Comparison of ENCODE assay signal across 18 cellular contexts in genomic region chr12:14999421-15000047, GRCh38. TPM values are rescaled to one million over a fixed set of nuclear protein-coding genes. Genes with fewer than 3 reads are reported as not detected.
DNase-seq lines count a peak whose midpoint lies in the region; ATAC-seq, FAIRE-seq and TF ChIP-seq lines count a peak whose summit lies in the region.
"Had no signal": no experiment of that assay in that cellular context is flagged by ENCODE, and none has a peak within 500 bp of the region (broad histone marks: within the 10 kb centered on the region; RNA-seq: fewer than 3 reads in every experiment).

No MANE protein-coding gene starts in this region.

- H3K4me1 ChIP-seq in astrocyte (ENCODE audit: insufficient read depth, low read length) (no peaks in the 10 kb centered on the region), hepatocyte (ENCODE audit: insufficient read depth) (peaks cover 23% of the 10 kb centered on the region)

- no peak overlapping the region for H2AFZ ChIP-seq in astrocyte (ENCODE audit: low read depth, low read length)
- no peak overlapping the region for H2AFZ ChIP-seq in hepatocyte

- TF ChIP-seq CTCF in astrocyte (IDR thresholded peaks at IDR 0.05; ENCODE audit: insufficient read depth, low read depth, low read length) (no peak), hepatocyte (IDR thresholded peaks at IDR 0.05; ENCODE audit: poor library complexity) (no peak)

- no peak for ATAC-seq in activated naive CD8-positive, alpha-beta T cell treated with anti-CD3 and anti-CD28 coated beads, Interleukin-2, amount 50 U/mL, for 24 hours
- ATAC-seq: GM12878, WTC11 had no signal

- H3K27me3 ChIP-seq in astrocyte (ENCODE audit: insufficient read depth, low read length) (no peaks in the 10 kb centered on the region), hepatocyte (no peaks in the 10 kb centered on the region)
- H3K27me3 ChIP-seq: esophagus muscularis mucosa, thyroid gland had no signal

- no peaks in the 10 kb centered on the region for H3K36me3 Mint-ChIP-seq in astrocyte (ENCODE audit: low read depth, unreplicated experiment)
- no peaks in the 10 kb centered on the region for H3K36me3 Mint-ChIP-seq in activated naive CD8-positive, alpha-beta T cell treated with anti-CD3 and anti-CD28 coated beads, Interleukin-2, amount 50 U/mL, for 24 hours (ENCODE audit: low read depth)
- H3K36me3 Mint-ChIP-seq: WTC11 had no signal

- H3K9me3 Mint-ChIP-seq in astrocyte (ENCODE audit: unreplicated experiment), result no peaks in the 10 kb centered on the region
- H3K9me3 Mint-ChIP-seq in activated naive CD8-positive, alpha-beta T cell treated with anti-CD3 and anti-CD28 coated beads, Interleukin-2, amount 50 U/mL, for 24 hours, result no peaks in the 10 kb centered on the region
- H3K9me3 Mint-ChIP-seq: WTC11 had no signal

- H3K27ac ChIP-seq in astrocyte (ENCODE audit: low read depth, low read length), result no peak overlapping the region
- H3K27ac ChIP-seq in hepatocyte, result peak overlapping the region; percentile 69
- H3K27ac ChIP-seq: esophagus muscularis mucosa, thyroid gland had no signal

- FAIRE-seq in astrocyte (lab: Jason Lieb, UNC) (no peak), frontal cortex (lab: Jason Lieb, UNC) (no peak)
- FAIRE-seq: GM12878 had no signal

- no peak overlapping the region for H3K9ac ChIP-seq in astrocyte (ENCODE audit: low read length)

- H3K27me3 Mint-ChIP-seq in astrocyte (ENCODE audit: low read depth, unreplicated experiment), result no peaks in the 10 kb centered on the region
- H3K27me3 Mint-ChIP-seq in activated naive CD8-positive, alpha-beta T cell treated with anti-CD3 and anti-CD28 coated beads, Interleukin-2, amount 50 U/mL, for 24 hours, result peaks cover 8% of the 10 kb centered on the region

- peak; percentile 2 for DNase-seq in A172 (ENCODE audit: low spot score)
- DNase-seq in M059J (ENCODE audit: low read depth), result peak; percentile 42
- DNase-seq in astrocyte (ENCODE audit: low read depth), result peak; percentile 83
- no peak for DNase-seq in hepatocyte (ENCODE audit: low spot score)
- DNase-seq in activated CD8-positive, alpha-beta memory T cell treated with anti-CD3 and anti-CD28 coated beads, Interleukin-2, amount 50 U/mL, for 48 hours, result no peak
- DNase-seq in activated naive CD8-positive, alpha-beta T cell treated with anti-CD3 and anti-CD28 coated beads, Interleukin-2, amount 50 U/mL, for 24 hours, result no peak
- DNase-seq in stimulated activated CD4-positive, alpha-beta T cell treated with anti-CD3 and anti-CD28 coated beads, Interleukin-12 subunit alpha, Interleukin-12 subunit beta, amount 100 ng/mL, for 4 hours, result no peak
- no peak for DNase-seq in frontal cortex (ENCODE audit: low spot score in 2 of 2)
- DNase-seq: activated naive CD4-positive, alpha-beta T cell treated with anti-CD3 and anti-CD28 coated beads, Interleukin-2, amount 50 U/mL, for 16 hours; DND-41; NCI-H2029; NK-92 treated with Interleukin-12 subunit alpha and Interleukin-12 subunit beta, amount 100 ng/mL, for 24 hours; thyroid gland had no signal

- H4K20me1 ChIP-seq in astrocyte (ENCODE audit: insufficient read depth, low read length) (no peaks in the 10 kb centered on the region), hepatocyte (ENCODE audit: insufficient read depth, poor library complexity, severe bottlenecking) (no peaks in the 10 kb centered on the region)

- no peaks in the 10 kb centered on the region for H3K9me3 ChIP-seq in astrocyte (ENCODE audit: insufficient read depth, low read depth, low read length)
- no peaks in the 10 kb centered on the region for H3K9me3 ChIP-seq in hepatocyte (ENCODE audit: low read depth)
- H3K9me3 ChIP-seq: esophagus muscularis mucosa, thyroid gland had no signal

- H3K27ac Mint-ChIP-seq in astrocyte (ENCODE audit: unreplicated experiment), result no peak overlapping the region
- no peak overlapping the region for H3K27ac Mint-ChIP-seq in activated naive CD8-positive, alpha-beta T cell treated with anti-CD3 and anti-CD28 coated beads, Interleukin-2, amount 50 U/mL, for 24 hours
- H3K27ac Mint-ChIP-seq: WTC11 had no signal

- H3K79me2 ChIP-seq in astrocyte (ENCODE audit: insufficient read depth, low read length), result no peaks in the 10 kb centered on the region
- H3K79me2 ChIP-seq in hepatocyte, result no peaks in the 10 kb centered on the region

- H3K4me3 Mint-ChIP-seq in astrocyte (ENCODE audit: unreplicated experiment), result no peak overlapping the region
- no peak overlapping the region for H3K4me3 Mint-ChIP-seq in activated naive CD8-positive, alpha-beta T cell treated with anti-CD3 and anti-CD28 coated beads, Interleukin-2, amount 50 U/mL, for 24 hours
- H3K4me3 Mint-ChIP-seq: WTC11 had no signal

- H3K36me3 ChIP-seq in astrocyte (ENCODE audit: insufficient read depth, low read length) (no peaks in the 10 kb centered on the region), hepatocyte (replicated peaks; ENCODE audit: insufficient read depth, low read depth) (no peaks in the 10 kb centered on the region)
- H3K36me3 ChIP-seq: esophagus muscularis mucosa, thyroid gland had no signal

- H3K4me2 ChIP-seq in astrocyte (ENCODE audit: low read length) (no peak overlapping the region), hepatocyte (no peak overlapping the region)

- 96% methylated on average over 1 of the region's 1 CpG for WGBS in hepatocyte (ENCODE audit: low lambda C conversion rate, missing lambda C conversion rate)

- no peaks in the 10 kb centered on the region for H3K9me2 ChIP-seq in hepatocyte (replicated peaks; ENCODE audit: insufficient read depth)

- H3K4me3 ChIP-seq in astrocyte (ENCODE audit: insufficient read depth, low read depth, low read length), result no peak overlapping the region
- H3K4me3 ChIP-seq in hepatocyte, result no peak overlapping the region
- H3K4me3 ChIP-seq: esophagus muscularis mucosa, GM12878, thyroid gland had no signal

- H3K4me1 Mint-ChIP-seq in astrocyte (ENCODE audit: low read depth, unreplicated experiment), result peaks cover 6% of the 10 kb centered on the region
- peaks cover 13% of the 10 kb centered on the region for H3K4me1 Mint-ChIP-seq in activated naive CD8-positive, alpha-beta T cell treated with anti-CD3 and anti-CD28 coated beads, Interleukin-2, amount 50 U/mL, for 24 hours

RNA-seq across cellular contexts. Expression of gene PDE6H, which starts 26.7 kb away (rescaled TPM):
- total RNA-seq in A172 (2014; rRNA removed; shearing (Covaris generic)), result not detected in 2 replicates
- not detected in 2 replicates for total RNA-seq in M059J (2014; rRNA removed; shearing (Covaris generic))
- not detected in 2 replicates for total RNA-seq in astrocyte
- not detected in 2 replicates for total RNA-seq in hepatocyte
- polyA plus RNA-seq in hepatocyte, result not detected in 2 replicates
- total RNA-seq in frontal cortex, result not detected
- total RNA-seq: cerebellum, esophagus muscularis mucosa, GM12878, osteoblast, thyroid gland, WTC11 had no signal

RNA-seq across cellular contexts. Expression of gene ARHGDIB, which starts 38.1 kb away (rescaled TPM):
- total RNA-seq in A172 (2014; rRNA removed; shearing (Covaris generic)), result 2.7 and 11.1 TPM in 2 replicates
- 14.9 and 17.7 TPM in 2 replicates for total RNA-seq in M059J (2014; rRNA removed; shearing (Covaris generic))
- total RNA-seq in astrocyte, result 14.6 and 19.0 TPM in 2 replicates
- total RNA-seq in hepatocyte, result 13.3 and 20.4 TPM in 2 replicates
- 14.2 and 24.5 TPM in 2 replicates for polyA plus RNA-seq in hepatocyte
- 11.8 TPM for total RNA-seq in frontal cortex

Comparison
In these comparisons a context has a peak if more than half of its experiments do, and no peak if none do; other contexts are left out.
1. DNase-seq: peak in A172 (single experiment), M059J (single experiment) and astrocyte (single experiment); none in hepatocyte (single experiment), activated CD8-positive, alpha-beta memory T cell treated with anti-CD3 and anti-CD28 coated beads, Interleukin-2, amount 50 U/mL, for 48 hours (single experiment), activated naive CD8-positive, alpha-beta T cell treated with anti-CD3 and anti-CD28 coated beads, Interleukin-2, amount 50 U/mL, for 24 hours (single experiment), stimulated activated CD4-positive, alpha-beta T cell treated with anti-CD3 and anti-CD28 coated beads, Interleukin-12 subunit alpha, Interleukin-12 subunit beta, amount 100 ng/mL, for 4 hours (single experiment) and frontal cortex (0 of 2).